ENCODE assay signal across 8 cellular contexts in genomic region chr16:4768549-4769305, GRCh38. TPM values are rescaled to one million over a fixed set of nuclear protein-coding genes. Genes with fewer than 3 reads are reported as not detected.
DNase-seq lines count a peak whose midpoint lies in the region; ATAC-seq and TF ChIP-seq lines count a peak whose summit lies in the region.

No MANE protein-coding gene starts in this region.

- peak overlapping the region; percentile 59 for H3K27ac ChIP-seq in CD4-positive, alpha-beta memory T cell (ENCODE audit: low read depth, low read length)
- H3K27ac ChIP-seq in endodermal cell (ENCODE audit: low read depth, low read length) = no peak overlapping the region
- no peak overlapping the region for H3K27ac ChIP-seq in mesendoderm (ENCODE audit: low read depth, low read length)

- DNase-seq in CD4-positive, alpha-beta memory T cell = peak; percentile 71 to 78 (median 76)
- peak; percentile 94 for DNase-seq in HPDE6-E6E7 (ENCODE audit: extremely low spot score)
- peak; percentile 82 to 83 for DNase-seq in NOMO-1 (lab: John Stamatoyannopoulos, UW; ENCODE audit: unreplicated experiment in 2 of 2)
- DNase-seq in activated CD8-positive, alpha-beta memory T cell treated with anti-CD3 and anti-CD28 coated beads, Interleukin-2, amount 50 U/mL, for 1 hour (ENCODE audit: extremely low read depth) = peak; percentile 36
- peak; percentile 99 for DNase-seq in endodermal cell
- DNase-seq in mesendoderm = peak; percentile 98
- DNase-seq in stimulated activated CD8-positive, alpha-beta memory T cell treated with anti-CD3 and anti-CD28 coated beads, Interleukin-12 subunit alpha, Interleukin-12 subunit beta, amount 100 ng/mL, for 24 hours (ENCODE audit: extremely low read depth) = peak; percentile 70

- peak overlapping the region; percentile 97 for H3K56ac ChIP-seq in mesendoderm (ENCODE audit: low read length)

- 9 to 26% methylated on average over 23 to 48 of the region's 48 CpGs for WGBS in endodermal cell (ENCODE audit: insufficient coverage in 1 of 2, insufficient read length in 1 of 2), 2 experiments
- WGBS in mesendoderm (ENCODE audit: extremely low coverage, insufficient coverage, low lambda C conversion rate) = no CpG with 5 or more reads among the region's 48 CpGs

- H3K9me3 ChIP-seq in CD4-positive, alpha-beta memory T cell (ENCODE audit: control insufficient read depth in 1 of 2, low read length in 2 of 2) = no peaks in the 10 kb centered on the region
- no peaks in the 10 kb centered on the region for H3K9me3 ChIP-seq in endodermal cell (ENCODE audit: control insufficient read depth, low read length)

- H2AK5ac ChIP-seq in mesendoderm (ENCODE audit: low read length) = no peak overlapping the region

- H3K9ac ChIP-seq in endodermal cell (ENCODE audit: extremely low read depth, low read length, poor library complexity, severe bottlenecking) (no peak overlapping the region), mesendoderm (ENCODE audit: low read length) (peak overlapping the region; percentile 95)

- H3K4ac ChIP-seq in mesendoderm (ENCODE audit: low read depth, low read length) = no peak overlapping the region

- H2BK5ac ChIP-seq in mesendoderm (ENCODE audit: low read length) = no peak overlapping the region

- peak overlapping the region; percentile 92 to 94 (median 94) for H3K4me3 Mint-ChIP-seq in CD4-positive, alpha-beta memory T cell
- peak overlapping the region; percentile 76 for H3K4me3 Mint-ChIP-seq in endodermal cell

- H3K9me3 Mint-ChIP-seq in CD4-positive, alpha-beta memory T cell = peaks cover 0 to 2% (median 0%) of the 10 kb centered on the region in 8 donors
- H3K9me3 Mint-ChIP-seq in endodermal cell = no peaks in the 10 kb centered on the region

- H3K36me3 Mint-ChIP-seq in CD4-positive, alpha-beta memory T cell = peaks cover 0 to 15% of the 10 kb centered on the region in 2 donors
- peaks cover 13% of the 10 kb centered on the region for H3K36me3 Mint-ChIP-seq in endodermal cell (ENCODE audit: low read depth)

- H4K8ac ChIP-seq in mesendoderm (ENCODE audit: low read depth, low read length) = peak overlapping the region; percentile 28

- peaks cover 9% of the 10 kb centered on the region for H3K79me1 ChIP-seq in mesendoderm (ENCODE audit: low read length)

- H3K27me3 Mint-ChIP-seq in CD4-positive, alpha-beta memory T cell = no peaks in the 10 kb centered on the region
- no peaks in the 10 kb centered on the region for H3K27me3 Mint-ChIP-seq in endodermal cell (ENCODE audit: insufficient read depth)

- H3K4me1 ChIP-seq in CD4-positive, alpha-beta memory T cell (ENCODE audit: insufficient read depth, low read length) = peaks cover 32% of the 10 kb centered on the region
- H3K4me1 ChIP-seq in endodermal cell (ENCODE audit: control insufficient read depth, insufficient read depth, low read length) (no peaks in the 10 kb centered on the region), mesendoderm (ENCODE audit: control insufficient read depth, low read depth, low read length) (peaks cover 1% of the 10 kb centered on the region)

- H3K27me3 ChIP-seq in CD4-positive, alpha-beta memory T cell (ENCODE audit: insufficient read depth, low read length) = no peaks in the 10 kb centered on the region
- H3K27me3 ChIP-seq in endodermal cell (ENCODE audit: control insufficient read depth, insufficient read depth, low read length, poor library complexity, severe bottlenecking) (no peaks in the 10 kb centered on the region), mesendoderm (ENCODE audit: insufficient read depth, low read length, poor library complexity) (no peaks in the 10 kb centered on the region)

- no peak for TF ChIP-seq CTCF in endodermal cell (conservative IDR thresholded peaks at IDR 0.05)

- H3K79me2 ChIP-seq in mesendoderm (ENCODE audit: control insufficient read depth, insufficient read depth, low read length) = peaks cover 6% of the 10 kb centered on the region

- peak overlapping the region; percentile 85 to 96 for H3K4me3 ChIP-seq in CD4-positive, alpha-beta memory T cell (ENCODE audit: low read length in 2 of 2)
- H3K4me3 ChIP-seq in endodermal cell (ENCODE audit: low read length) = peak overlapping the region; percentile 78
- H3K4me3 ChIP-seq in mesendoderm (ENCODE audit: low read length) = peak overlapping the region; percentile 70

- no peak overlapping the region for H3K18ac ChIP-seq in mesendoderm (ENCODE audit: low read length)

- no peak overlapping the region for H3K23ac ChIP-seq in mesendoderm (ENCODE audit: low read length)

- peak overlapping the region; percentile 92 to 98 (median 96) for H3K27ac Mint-ChIP-seq in CD4-positive, alpha-beta memory T cell
- peak overlapping the region; percentile 95 for H3K27ac Mint-ChIP-seq in endodermal cell

- CTCF ChIA-PET in CD4-positive, alpha-beta memory T cell (lab: Charles Lee; ENCODE audit: partially characterized antibody) = interaction anchor here (1.0 kb wide), 1 partner anchor 118 kb away, joined by 3 read pairs; no protein-coding TSS in a partner anchor

- peaks cover 3% of the 10 kb centered on the region for H3K36me3 ChIP-seq in CD4-positive, alpha-beta memory T cell (ENCODE audit: insufficient read depth, low read length)
- H3K36me3 ChIP-seq in endodermal cell (ENCODE audit: control insufficient read depth, insufficient read depth, low read length) (peaks cover 12% of the 10 kb centered on the region), mesendoderm (ENCODE audit: control insufficient read depth, insufficient read depth, low read length) (peaks cover 2% of the 10 kb centered on the region)

- ATAC-seq in GM19438 (IDR thresholded peaks at IDR 0.05; ENCODE audit: low read depth, unreplicated experiment) = peak; percentile 63

- H2BK15ac ChIP-seq in mesendoderm (replicated peaks; ENCODE audit: low read depth) = no peak overlapping the region

- H4K5ac ChIP-seq in mesendoderm (ENCODE audit: low read length) = no peak overlapping the region

- POLR2A ChIA-PET in CD4-positive, alpha-beta memory T cell (lab: Charles Lee; ENCODE audit: partially characterized antibody) = interaction anchor here (0.6 to 5.0 kb wide), 15 partner anchors 9 to 461 kb away, joined by 3 to 72 read pairs (median 5); partner anchors contain the start of genes ANKS3, CORO7, DNAAF8 and GLYR1

- intact Hi-C loops in CD4-positive, alpha-beta memory T cell (cut with micrococcal nuclease) = loop anchor here (1.0 kb wide), 2 partner anchors 35 to 79 kb away; partner anchors contain the start of genes GLYR1 and UBN1

- peak overlapping the region; percentile 97 for H3K4me2 ChIP-seq in mesendoderm (ENCODE audit: low read length)

- H2BK120ac ChIP-seq in mesendoderm (ENCODE audit: low read depth, low read length) = no peak overlapping the region

- H3K4me1 Mint-ChIP-seq in CD4-positive, alpha-beta memory T cell = peaks cover 16 to 46% (median 35%) of the 10 kb centered on the region in 4 donors
- H3K4me1 Mint-ChIP-seq in endodermal cell = peaks cover 18% of the 10 kb centered on the region

RNA-seq across cellular contexts. Expression of gene ZNF500, which starts 1.8 kb away (rescaled TPM):
- total RNA-seq in CD4-positive, alpha-beta memory T cell = 10 to 100 TPM; 33.9 to 35.6 TPM
- polyA plus RNA-seq in CD4-positive, alpha-beta memory T cell = 10 to 100 TPM in 1 of 2 donors, 1 to 10 TPM in 1; 7.9 to 13.0 TPM
- 10 to 100 TPM; 17.2 to 21.6 TPM for total RNA-seq in endodermal cell
- polyA plus RNA-seq in endodermal cell (2013, experiment 1 of 2) = 8.5 TPM
- polyA plus RNA-seq in endodermal cell (2013, experiment 2 of 2) = 8.2 TPM
- 4.7 TPM for polyA plus RNA-seq in mesendoderm (2013, experiment 1 of 2)
- 4.4 TPM for polyA plus RNA-seq in mesendoderm (2013, experiment 2 of 2)

RNA-seq across cellular contexts. Expression of gene SEPTIN12, which starts 19.4 kb away (rescaled TPM):
- not detected for total RNA-seq in CD4-positive, alpha-beta memory T cell
- polyA plus RNA-seq in CD4-positive, alpha-beta memory T cell = not detected
- under 1 TPM; 0.40 to 0.73 TPM for total RNA-seq in endodermal cell
- polyA plus RNA-seq in endodermal cell (2013, experiment 1 of 2) = 0.57 TPM
- polyA plus RNA-seq in endodermal cell (2013, experiment 2 of 2) = not detected
- 0.07 TPM for polyA plus RNA-seq in mesendoderm (2013, experiment 1 of 2)
- 0.17 TPM for polyA plus RNA-seq in mesendoderm (2013, experiment 2 of 2)

RNA-seq across cellular contexts. Expression of gene SMIM22, which starts 26.4 kb away (rescaled TPM):
- not detected for total RNA-seq in CD4-positive, alpha-beta memory T cell
- polyA plus RNA-seq in CD4-positive, alpha-beta memory T cell = not detected
- not detected for total RNA-seq in endodermal cell
- polyA plus RNA-seq in endodermal cell (2013, experiment 1 of 2) = not detected
- not detected for polyA plus RNA-seq in endodermal cell (2013, experiment 2 of 2)
- 0.52 TPM for polyA plus RNA-seq in mesendoderm (2013, experiment 1 of 2)
- polyA plus RNA-seq in mesendoderm (2013, experiment 2 of 2) = 0.52 TPM

RNA-seq across cellular contexts. Expression of gene ROGDI, which starts 33.7 kb away (rescaled TPM):
- total RNA-seq in CD4-positive, alpha-beta memory T cell = 1 to 10 TPM; 9.7 to 9.9 TPM
- polyA plus RNA-seq in CD4-positive, alpha-beta memory T cell = 10 to 100 TPM in 1 of 2 donors, 1 to 10 TPM in 1; 8.6 to 19.1 TPM
- total RNA-seq in endodermal cell = 10 to 100 TPM; 46.2 to 49.0 TPM
- 30.2 TPM for polyA plus RNA-seq in endodermal cell (2013, experiment 1 of 2)
- polyA plus RNA-seq in endodermal cell (2013, experiment 2 of 2) = 28.6 TPM
- polyA plus RNA-seq in mesendoderm (2013, experiment 1 of 2) = 27.4 TPM
- polyA plus RNA-seq in mesendoderm (2013, experiment 2 of 2) = 27.3 TPM

RNA-seq across cellular contexts. Expression of gene DNAAF8, which starts 34.4 kb away (rescaled TPM):
- total RNA-seq in CD4-positive, alpha-beta memory T cell = under 1 TPM; 0.12 to 0.64 TPM
- under 1 TPM in 1 of 2 donors, not detected in 1; 0.11 TPM for polyA plus RNA-seq in CD4-positive, alpha-beta memory T cell
- under 1 TPM; 0.35 to 0.64 TPM for total RNA-seq in endodermal cell
- polyA plus RNA-seq in endodermal cell (2013, experiment 1 of 2) = 0.82 TPM
- 1.2 TPM for polyA plus RNA-seq in endodermal cell (2013, experiment 2 of 2)
- 0.35 TPM for polyA plus RNA-seq in mesendoderm (2013, experiment 1 of 2)
- polyA plus RNA-seq in mesendoderm (2013, experiment 2 of 2) = 0.25 TPM

Comparison
In these comparisons a context has a peak if more than half of its experiments do, and no peak if none do; other contexts are left out.
1. DNase-seq: peak in every context shown above with its lines; median percentile 99 in endodermal cell; 98 in mesendoderm; 94 in HPDE6-E6E7; 82 in NOMO-1; 76 in CD4-positive, alpha-beta memory T cell; 70 in stimulated activated CD8-positive, alpha-beta memory T cell treated with anti-CD3 and anti-CD28 coated beads, Interleukin-12 subunit alpha, Interleukin-12 subunit beta, amount 100 ng/mL, for 24 hours; 36 in activated CD8-positive, alpha-beta memory T cell treated with anti-CD3 and anti-CD28 coated beads, Interleukin-2, amount 50 U/mL, for 1 hour.